In the genomic region with DNA sequence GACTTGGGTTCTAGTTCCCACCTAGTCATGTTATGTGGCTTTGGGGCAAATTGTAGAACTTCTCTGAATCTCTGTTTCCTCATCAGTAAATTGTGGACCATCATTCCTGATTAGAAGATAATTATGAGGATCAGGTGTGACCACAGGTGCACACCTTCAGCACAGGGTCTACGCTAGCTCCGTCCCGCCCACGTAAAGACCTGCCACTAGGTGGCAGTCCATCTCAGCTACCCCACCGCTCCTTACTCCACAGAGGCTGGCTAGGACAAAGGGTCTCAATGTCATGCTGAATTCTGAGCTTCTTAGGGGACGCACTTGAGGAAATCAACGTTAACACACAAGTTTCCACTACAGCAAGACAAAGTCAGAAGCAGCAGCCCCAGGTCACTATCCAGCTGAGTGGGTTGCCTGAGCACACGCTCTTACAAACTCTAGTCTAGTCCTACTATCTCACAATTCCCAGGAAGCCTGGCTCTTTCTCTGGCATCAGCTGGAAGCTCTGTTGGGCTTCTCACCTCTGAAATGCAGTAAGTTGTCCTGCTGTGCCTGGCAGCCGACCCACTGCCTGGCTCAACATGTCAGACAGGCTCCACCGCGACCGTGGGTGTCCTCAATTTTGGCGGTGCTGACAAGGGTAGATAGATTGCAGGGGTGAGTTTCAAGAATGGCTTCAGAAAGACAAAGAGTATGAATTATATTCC, we compare ENCODE assay signal across 1 cellular context.
TF ChIP-seq lines count a peak whose summit lies in the region.

No MANE protein-coding gene starts in this region.

TF ChIP-seq in HepG2, 621 proteins besides CTCF, POLR2A, EP300 and RAD21 (continued from another document and continues in another):
- TF ChIP-seq ZBTB39 (CRISPR knock-in tag; IDR thresholded peaks at IDR 0.05) (no peak), SMARCE1 (IDR thresholded peaks at IDR 0.05; ENCODE audit: borderline replicate concordance) (no peak), ZMAT3 (CRISPR knock-in tag; conservative IDR thresholded peaks at IDR 0.05) (no peak), SRY (CRISPR knock-in tag; IDR thresholded peaks at IDR 0.05) (0 out of 2 replicates have a peak, but pooled peaks have one; percentile 46), DMAP1 (CRISPR knock-in tag; IDR thresholded peaks at IDR 0.05) (no peak), LRRFIP1 (CRISPR knock-in tag; conservative IDR thresholded peaks at IDR 0.05) (no peak), ZFP36 (IDR thresholded peaks at IDR 0.05; ENCODE audit: borderline replicate concordance, low read depth, low read length, partially characterized antibody) (no peak), ATF2 (CRISPR knock-in tag; IDR thresholded peaks at IDR 0.05) (peak; percentile 44; the same call in 1 of the 2 replicates), ZMYM4 (CRISPR knock-in tag; IDR thresholded peaks at IDR 0.05) (no peak), ZFP36L2 (CRISPR knock-in tag; IDR thresholded peaks at IDR 0.05) (no peak), NFYC (CRISPR knock-in tag; IDR thresholded peaks at IDR 0.05) (peak; percentile 36; the same call in 1 of the 2 replicates), RNF2 (conservative IDR thresholded peaks at IDR 0.05; ENCODE audit: low read depth) (peak; percentile 71; the same call in 1 of the 2 replicates), REL (CRISPR knock-in tag; conservative IDR thresholded peaks at IDR 0.05) (no peak), KLF15 (CRISPR knock-in tag; IDR thresholded peaks at IDR 0.05; ENCODE audit: borderline replicate concordance) (no peak), NFKB2 (CRISPR knock-in tag; IDR thresholded peaks at IDR 0.05; ENCODE audit: borderline replicate concordance) (peak; percentile 63; the same call in 1 of the 2 replicates), PRMT3 (CRISPR knock-in tag; IDR thresholded peaks at IDR 0.05; ENCODE audit: borderline replicate concordance, low read depth) (0 out of 2 replicates have a peak, but pooled peaks have one; percentile 28), ZNF605 (CRISPR knock-in tag; IDR thresholded peaks at IDR 0.05) (0 out of 2 replicates have a peak, but pooled peaks have one; percentile 65), ZNF850 (CRISPR knock-in tag; conservative IDR thresholded peaks at IDR 0.05) (no peak), ZNF781 (CRISPR knock-in tag; IDR thresholded peaks at IDR 0.05; ENCODE audit: borderline replicate concordance, not compliant biosample characterization) (no peak)
- TF ChIP-seq, protein P1, sequence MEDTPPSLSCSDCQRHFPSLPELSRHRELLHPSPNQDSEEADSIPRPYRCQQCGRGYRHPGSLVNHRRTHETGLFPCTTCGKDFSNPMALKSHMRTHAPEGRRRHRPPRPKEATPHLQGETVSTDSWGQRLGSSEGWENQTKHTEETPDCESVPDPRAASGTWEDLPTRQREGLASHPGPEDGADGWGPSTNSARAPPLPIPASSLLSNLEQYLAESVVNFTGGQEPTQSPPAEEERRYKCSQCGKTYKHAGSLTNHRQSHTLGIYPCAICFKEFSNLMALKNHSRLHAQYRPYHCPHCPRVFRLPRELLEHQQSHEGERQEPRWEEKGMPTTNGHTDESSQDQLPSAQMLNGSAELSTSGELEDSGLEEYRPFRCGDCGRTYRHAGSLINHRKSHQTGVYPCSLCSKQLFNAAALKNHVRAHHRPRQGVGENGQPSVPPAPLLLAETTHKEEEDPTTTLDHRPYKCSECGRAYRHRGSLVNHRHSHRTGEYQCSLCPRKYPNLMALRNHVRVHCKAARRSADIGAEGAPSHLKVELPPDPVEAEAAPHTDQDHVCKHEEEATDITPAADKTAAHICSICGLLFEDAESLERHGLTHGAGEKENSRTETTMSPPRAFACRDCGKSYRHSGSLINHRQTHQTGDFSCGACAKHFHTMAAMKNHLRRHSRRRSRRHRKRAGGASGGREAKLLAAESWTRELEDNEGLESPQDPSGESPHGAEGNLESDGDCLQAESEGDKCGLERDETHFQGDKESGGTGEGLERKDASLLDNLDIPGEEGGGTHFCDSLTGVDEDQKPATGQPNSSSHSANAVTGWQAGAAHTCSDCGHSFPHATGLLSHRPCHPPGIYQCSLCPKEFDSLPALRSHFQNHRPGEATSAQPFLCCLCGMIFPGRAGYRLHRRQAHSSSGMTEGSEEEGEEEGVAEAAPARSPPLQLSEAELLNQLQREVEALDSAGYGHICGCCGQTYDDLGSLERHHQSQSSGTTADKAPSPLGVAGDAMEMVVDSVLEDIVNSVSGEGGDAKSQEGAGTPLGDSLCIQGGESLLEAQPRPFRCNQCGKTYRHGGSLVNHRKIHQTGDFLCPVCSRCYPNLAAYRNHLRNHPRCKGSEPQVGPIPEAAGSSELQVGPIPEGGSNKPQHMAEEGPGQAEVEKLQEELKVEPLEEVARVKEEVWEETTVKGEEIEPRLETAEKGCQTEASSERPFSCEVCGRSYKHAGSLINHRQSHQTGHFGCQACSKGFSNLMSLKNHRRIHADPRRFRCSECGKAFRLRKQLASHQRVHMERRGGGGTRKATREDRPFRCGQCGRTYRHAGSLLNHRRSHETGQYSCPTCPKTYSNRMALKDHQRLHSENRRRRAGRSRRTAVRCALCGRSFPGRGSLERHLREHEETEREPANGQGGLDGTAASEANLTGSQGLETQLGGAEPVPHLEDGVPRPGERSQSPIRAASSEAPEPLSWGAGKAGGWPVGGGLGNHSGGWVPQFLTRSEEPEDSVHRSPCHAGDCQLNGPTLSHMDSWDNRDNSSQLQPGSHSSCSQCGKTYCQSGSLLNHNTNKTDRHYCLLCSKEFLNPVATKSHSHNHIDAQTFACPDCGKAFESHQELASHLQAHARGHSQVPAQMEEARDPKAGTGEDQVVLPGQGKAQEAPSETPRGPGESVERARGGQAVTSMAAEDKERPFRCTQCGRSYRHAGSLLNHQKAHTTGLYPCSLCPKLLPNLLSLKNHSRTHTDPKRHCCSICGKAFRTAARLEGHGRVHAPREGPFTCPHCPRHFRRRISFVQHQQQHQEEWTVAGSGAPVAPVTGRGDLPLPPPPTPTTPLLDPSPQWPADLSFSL (CRISPR knock-in tag; IDR thresholded peaks at IDR 0.05) = no peak
- TF ChIP-seq, protein P2, sequence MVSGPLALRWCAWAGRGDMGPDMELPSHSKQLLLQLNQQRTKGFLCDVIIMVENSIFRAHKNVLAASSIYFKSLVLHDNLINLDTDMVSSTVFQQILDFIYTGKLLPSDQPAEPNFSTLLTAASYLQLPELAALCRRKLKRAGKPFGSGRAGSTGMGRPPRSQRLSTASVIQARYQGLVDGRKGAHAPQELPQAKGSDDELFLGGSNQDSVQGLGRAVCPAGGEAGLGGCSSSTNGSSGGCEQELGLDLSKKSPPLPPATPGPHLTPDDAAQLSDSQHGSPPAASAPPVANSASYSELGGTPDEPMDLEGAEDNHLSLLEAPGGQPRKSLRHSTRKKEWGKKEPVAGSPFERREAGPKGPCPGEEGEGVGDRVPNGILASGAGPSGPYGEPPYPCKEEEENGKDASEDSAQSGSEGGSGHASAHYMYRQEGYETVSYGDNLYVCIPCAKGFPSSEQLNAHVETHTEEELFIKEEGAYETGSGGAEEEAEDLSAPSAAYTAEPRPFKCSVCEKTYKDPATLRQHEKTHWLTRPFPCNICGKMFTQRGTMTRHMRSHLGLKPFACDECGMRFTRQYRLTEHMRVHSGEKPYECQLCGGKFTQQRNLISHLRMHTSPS (CRISPR knock-in tag; IDR thresholded peaks at IDR 0.05; ENCODE audit: low read depth) = no peak
- TF ChIP-seq, protein P3, sequence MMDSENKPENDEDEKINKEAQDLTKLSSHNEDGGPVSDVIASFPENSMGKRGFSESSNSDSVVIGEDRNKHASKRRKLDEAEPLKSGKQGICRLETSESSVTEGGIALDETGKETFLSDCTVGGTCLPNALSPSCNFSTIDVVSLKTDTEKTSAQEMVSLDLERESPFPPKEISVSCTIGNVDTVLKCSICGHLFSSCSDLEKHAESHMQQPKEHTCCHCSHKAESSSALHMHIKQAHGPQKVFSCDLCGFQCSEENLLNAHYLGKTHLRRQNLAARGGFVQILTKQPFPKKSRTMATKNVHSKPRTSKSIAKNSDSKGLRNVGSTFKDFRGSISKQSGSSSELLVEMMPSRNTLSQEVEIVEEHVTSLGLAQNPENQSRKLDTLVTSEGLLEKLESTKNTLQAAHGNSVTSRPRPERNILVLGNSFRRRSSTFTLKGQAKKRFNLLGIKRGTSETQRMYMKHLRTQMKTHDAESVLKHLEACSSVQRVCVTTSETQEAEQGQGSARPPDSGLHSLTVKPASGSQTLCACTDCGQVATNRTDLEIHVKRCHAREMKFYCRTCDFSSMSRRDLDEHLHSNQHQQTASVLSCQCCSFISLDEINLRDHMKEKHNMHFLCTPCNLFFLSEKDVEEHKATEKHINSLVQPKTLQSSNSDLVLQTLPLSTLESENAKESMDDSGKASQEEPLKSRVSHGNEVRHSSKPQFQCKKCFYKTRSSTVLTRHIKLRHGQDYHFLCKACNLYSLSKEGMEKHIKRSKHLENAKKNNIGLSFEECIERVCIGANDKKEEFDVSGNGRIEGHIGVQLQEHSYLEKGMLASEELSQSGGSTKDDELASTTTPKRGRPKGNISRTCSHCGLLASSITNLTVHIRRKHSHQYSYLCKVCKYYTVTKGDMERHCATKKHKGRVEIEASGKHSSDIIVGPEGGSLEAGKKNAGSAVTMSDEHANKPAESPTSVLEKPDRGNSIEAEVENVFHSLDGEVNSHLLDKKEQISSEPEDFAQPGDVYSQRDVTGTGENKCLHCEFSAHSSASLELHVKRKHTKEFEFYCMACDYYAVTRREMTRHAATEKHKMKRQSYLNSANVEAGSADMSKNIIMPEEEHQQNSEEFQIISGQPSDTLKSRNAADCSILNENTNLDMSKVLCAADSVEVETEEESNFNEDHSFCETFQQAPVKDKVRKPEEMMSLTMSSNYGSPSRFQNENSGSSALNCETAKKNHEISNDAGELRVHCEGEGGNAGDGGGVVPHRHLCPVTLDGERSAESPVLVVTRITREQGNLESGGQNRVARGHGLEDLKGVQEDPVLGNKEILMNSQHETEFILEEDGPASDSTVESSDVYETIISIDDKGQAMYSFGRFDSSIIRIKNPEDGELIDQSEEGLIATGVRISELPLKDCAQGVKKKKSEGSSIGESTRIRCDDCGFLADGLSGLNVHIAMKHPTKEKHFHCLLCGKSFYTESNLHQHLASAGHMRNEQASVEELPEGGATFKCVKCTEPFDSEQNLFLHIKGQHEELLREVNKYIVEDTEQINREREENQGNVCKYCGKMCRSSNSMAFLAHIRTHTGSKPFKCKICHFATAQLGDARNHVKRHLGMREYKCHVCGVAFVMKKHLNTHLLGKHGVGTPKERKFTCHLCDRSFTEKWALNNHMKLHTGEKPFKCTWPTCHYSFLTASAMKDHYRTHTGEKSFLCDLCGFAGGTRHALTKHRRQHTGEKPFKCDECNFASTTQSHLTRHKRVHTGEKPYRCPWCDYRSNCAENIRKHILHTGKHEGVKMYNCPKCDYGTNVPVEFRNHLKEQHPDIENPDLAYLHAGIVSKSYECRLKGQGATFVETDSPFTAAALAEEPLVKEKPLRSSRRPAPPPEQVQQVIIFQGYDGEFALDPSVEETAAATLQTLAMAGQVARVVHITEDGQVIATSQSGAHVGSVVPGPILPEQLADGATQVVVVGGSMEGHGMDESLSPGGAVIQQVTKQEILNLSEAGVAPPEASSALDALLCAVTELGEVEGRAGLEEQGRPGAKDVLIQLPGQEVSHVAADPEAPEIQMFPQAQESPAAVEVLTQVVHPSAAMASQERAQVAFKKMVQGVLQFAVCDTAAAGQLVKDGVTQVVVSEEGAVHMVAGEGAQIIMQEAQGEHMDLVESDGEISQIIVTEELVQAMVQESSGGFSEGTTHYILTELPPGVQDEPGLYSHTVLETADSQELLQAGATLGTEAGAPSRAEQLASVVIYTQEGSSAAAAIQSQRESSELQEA (CRISPR knock-in tag; IDR thresholded peaks at IDR 0.05; ENCODE audit: not compliant biosample characterization) = no peak
- TF ChIP-seq, protein P4, sequence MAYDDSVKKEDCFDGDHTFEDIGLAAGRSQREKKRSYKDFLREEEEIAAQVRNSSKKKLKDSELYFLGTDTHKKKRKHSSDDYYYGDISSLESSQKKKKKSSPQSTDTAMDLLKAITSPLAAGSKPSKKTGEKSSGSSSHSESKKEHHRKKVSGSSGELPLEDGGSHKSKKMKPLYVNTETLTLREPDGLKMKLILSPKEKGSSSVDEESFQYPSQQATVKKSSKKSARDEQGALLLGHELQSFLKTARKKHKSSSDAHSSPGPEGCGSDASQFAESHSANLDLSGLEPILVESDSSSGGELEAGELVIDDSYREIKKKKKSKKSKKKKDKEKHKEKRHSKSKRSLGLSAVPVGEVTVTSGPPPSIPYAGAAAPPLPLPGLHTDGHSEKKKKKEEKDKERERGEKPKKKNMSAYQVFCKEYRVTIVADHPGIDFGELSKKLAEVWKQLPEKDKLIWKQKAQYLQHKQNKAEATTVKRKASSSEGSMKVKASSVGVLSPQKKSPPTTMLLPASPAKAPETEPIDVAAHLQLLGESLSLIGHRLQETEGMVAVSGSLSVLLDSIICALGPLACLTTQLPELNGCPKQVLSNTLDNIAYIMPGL (CRISPR knock-in tag; IDR thresholded peaks at IDR 0.05; ENCODE audit: borderline replicate concordance in 1 of 2, low read depth in 1 of 2) = peak; percentile 82 to 96
